10 cellular contexts compared by ENCODE assay signal in the genomic region with DNA sequence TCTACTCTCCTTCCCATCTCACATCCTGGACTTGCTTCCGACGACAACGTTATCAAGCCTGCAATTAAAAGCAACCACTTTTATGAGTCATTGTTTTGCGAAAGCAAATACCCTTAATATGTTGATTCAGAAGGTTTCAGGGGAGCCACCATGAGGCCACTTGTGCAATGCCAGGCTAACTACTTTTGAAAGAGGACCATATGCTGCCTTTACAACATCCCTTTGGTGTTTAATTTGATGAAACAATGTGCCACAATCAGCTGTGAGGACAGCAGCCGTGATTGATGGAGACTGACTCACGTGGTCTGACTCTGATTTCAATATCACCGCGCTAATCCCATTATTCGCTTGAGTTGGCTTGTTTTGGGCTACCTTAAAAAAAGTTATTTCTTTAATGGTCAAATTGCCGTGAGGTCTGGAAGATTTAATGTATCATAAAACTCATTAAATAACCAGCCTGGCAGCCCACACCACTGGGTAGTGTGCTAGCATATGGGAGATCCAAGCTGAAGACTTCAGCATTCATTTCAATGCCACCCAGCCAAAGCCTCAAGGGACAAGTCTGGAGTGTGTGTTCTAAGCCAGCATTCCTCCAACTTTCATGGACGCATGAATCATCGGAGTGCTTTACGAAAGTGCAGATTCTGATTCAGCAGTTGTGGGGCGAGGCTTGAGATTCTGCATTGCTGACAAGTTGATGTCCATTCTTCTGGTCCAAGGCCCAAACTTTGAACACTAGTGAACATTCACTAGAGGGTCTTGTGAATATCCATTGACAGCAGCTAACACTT.
DNase-seq lines count a peak whose midpoint lies in the region; ATAC-seq and TF ChIP-seq lines count a peak whose summit lies in the region.
"Had no signal": no experiment of that assay in that cellular context is flagged by ENCODE, and none has a peak within 500 bp of the region (broad histone marks: within the 10 kb centered on the region; RNA-seq: fewer than 3 reads in every experiment).

No MANE protein-coding gene starts in this region.

- H3K4me2 ChIP-seq in SK-N-SH, result no peak overlapping the region
- H3K4me2 ChIP-seq: BLaER1 had no signal

- no peaks in the 10 kb centered on the region for H3K9me3 ChIP-seq in SK-N-SH
- H3K9me3 ChIP-seq: BLaER1 had no signal

- H3K36me3 ChIP-seq in SK-N-SH (replicated peaks in 1 of 2; ENCODE audit: control insufficient read depth in 1 of 2, insufficient read depth in 2 of 2, low read length in 1 of 2), result no peaks in the 10 kb centered on the region
- H3K36me3 ChIP-seq: BLaER1 had no signal

- ATAC-seq in SK-N-SH treated with all-trans-retinoic acid at 6 μM for 48 hours (no peak), esophagus mucosa (peak; percentile 53), HG03135 (IDR thresholded peaks at IDR 0.05; ENCODE audit: unreplicated experiment) (no peak), GM21423 (IDR thresholded peaks at IDR 0.05; ENCODE audit: unreplicated experiment) (no peak)

- in situ Hi-C loops in KBM-7 (cut with MboI; ENCODE audit: low pct_unique_long_range_greater_than_20kb, low sequenced_read_pairs), result no loop called here

- no peak overlapping the region for H3K27ac ChIP-seq in SK-N-SH (ENCODE audit: low read depth in 2 of 2, low read length in 1 of 2)
- H3K27ac ChIP-seq: BLaER1 had no signal

- no peaks in the 10 kb centered on the region for H4K20me1 ChIP-seq in SK-N-SH (ENCODE audit: insufficient read depth)
- H4K20me1 ChIP-seq: BLaER1 had no signal

- TF ChIP-seq RAD21 in SK-N-SH (IDR thresholded peaks at IDR 0.05; ENCODE audit: low read length), result no peak

- no peak overlapping the region for H3K9ac ChIP-seq in SK-N-SH
- H3K9ac ChIP-seq: BLaER1 had no signal

- POLR2A ChIA-PET in SK-N-SH (lab: Yijun Ruan, JAX), result no interaction called here

- no peak overlapping the region for H3K4me3 ChIP-seq in SK-N-SH (ENCODE audit: low read depth in 2 of 2, low read length in 1 of 2)
- H3K4me3 ChIP-seq: BLaER1 had no signal

- 29% methylated on average over 14 of the region's 14 CpGs for WGBS in SK-N-SH (ENCODE audit: low lambda C conversion rate)

- no peak for TF ChIP-seq CTCF in SK-N-SH (IDR thresholded peaks at IDR 0.05)

- CTCF ChIA-PET in SK-N-SH (lab: Yijun Ruan, JAX), result interaction anchor here (1.4 to 1.5 kb wide), 2 partner anchors 8 to 517 kb away, joined by 3 to 4 read pairs; no protein-coding TSS in a partner anchor

- no peaks in the 10 kb centered on the region for H3F3A ChIP-seq in SK-N-SH (replicated peaks; ENCODE audit: insufficient read depth)

- H3K27me3 ChIP-seq in SK-N-SH (ENCODE audit: insufficient read depth), result peaks cover 76% of the 10 kb centered on the region
- H3K27me3 ChIP-seq: BLaER1 had no signal

- no peaks in the 10 kb centered on the region for H3K9me2 ChIP-seq in SK-N-SH

- H2AFZ ChIP-seq in SK-N-SH (ENCODE audit: low read depth), result no peak overlapping the region

- DNase-seq in SK-N-SH (no peak), NCI-H69 (lab: John Stamatoyannopoulos, UW) (peak; percentile 84), stromal cell of bone marrow (ENCODE audit: low read depth) (peak; percentile 90), KBM-7 (no peak)
- DNase-seq: activated B cell treated with CpG ODN at 0.5 μM for 24 hours had no signal

- H3K4me1 ChIP-seq in SK-N-SH (ENCODE audit: control insufficient read depth in 1 of 2, insufficient read depth in 2 of 2, low read depth in 1 of 2, low read length in 1 of 2), result no peaks in the 10 kb centered on the region; a peak in 1 of 4 replicates
- H3K4me1 ChIP-seq: BLaER1 had no signal

- H3K79me2 ChIP-seq in SK-N-SH (ENCODE audit: insufficient read depth), result no peaks in the 10 kb centered on the region

- TF ChIP-seq EP300 in SK-N-SH (IDR thresholded peaks at IDR 0.05; ENCODE audit: borderline replicate concordance in 1 of 2, low read depth in 1 of 2, low read length in 1 of 2), result no peak

TF ChIP-seq in SK-N-SH, 30 proteins besides CTCF, POLR2A, EP300 and RAD21:
- TF ChIP-seq ELF1 (IDR thresholded peaks at IDR 0.05), result no peak
- no peak for TF ChIP-seq GABPA (IDR thresholded peaks at IDR 0.05; ENCODE audit: low read depth)
- TF ChIP-seq EZH2phosphoT487 (IDR thresholded peaks at IDR 0.05; ENCODE audit: borderline replicate concordance, low read depth), result no peak
- TF ChIP-seq FOSL2 (IDR thresholded peaks at IDR 0.05; ENCODE audit: borderline replicate concordance, low read depth), result 0 out of 2 replicates have a peak, but pooled peaks have one; percentile 14
- no peak for TF ChIP-seq IRF3 (IDR thresholded peaks at IDR 0.05; ENCODE audit: low read depth, low read length)
TF ChIP-seq in SK-N-SH: peak in this region for 1.

TF ChIP-seq in SK-N-SH treated with all-trans-retinoic acid at 6 μM for 48 hours, 23 proteins besides CTCF, POLR2A, EP300 and RAD21:
- TF ChIP-seq ZNF70 (CRISPR knock-in tag; IDR thresholded peaks at IDR 0.05), result no peak
- TF ChIP-seq ISL1 (CRISPR knock-in tag; IDR thresholded peaks at IDR 0.05), result no peak
- no peak for TF ChIP-seq PATZ1 (CRISPR knock-in tag; IDR thresholded peaks at IDR 0.05; ENCODE audit: borderline replicate concordance)
- TF ChIP-seq ZNF565 (CRISPR knock-in tag; conservative IDR thresholded peaks at IDR 0.05; ENCODE audit: low read depth), result no peak
- no peak for TF ChIP-seq CSDC2 (CRISPR knock-in tag; IDR thresholded peaks at IDR 0.05)
- TF ChIP-seq TCF4 (CRISPR knock-in tag; IDR thresholded peaks at IDR 0.05; ENCODE audit: borderline replicate concordance), result no peak
- no peak for TF ChIP-seq ESRRG (CRISPR knock-in tag; IDR thresholded peaks at IDR 0.05)
- TF ChIP-seq ZC3H10 (CRISPR knock-in tag; IDR thresholded peaks at IDR 0.05), result no peak
- no peak for TF ChIP-seq ZFP3 (CRISPR knock-in tag; IDR thresholded peaks at IDR 0.05)
- TF ChIP-seq SNAI2 (CRISPR knock-in tag; IDR thresholded peaks at IDR 0.05), result no peak
- TF ChIP-seq OSR1 (CRISPR knock-in tag; IDR thresholded peaks at IDR 0.05), result no peak
- TF ChIP-seq ZNF8 (CRISPR knock-in tag; IDR thresholded peaks at IDR 0.05), result no peak
- no peak for TF ChIP-seq ARNTL (CRISPR knock-in tag; IDR thresholded peaks at IDR 0.05; ENCODE audit: borderline replicate concordance, low read depth)
- no peak for TF ChIP-seq BACH2 (CRISPR knock-in tag; IDR thresholded peaks at IDR 0.05; ENCODE audit: borderline replicate concordance)
- no peak for TF ChIP-seq RARB (CRISPR knock-in tag; IDR thresholded peaks at IDR 0.05)

Comparison
In these comparisons a context has a peak if more than half of its experiments do, and no peak if none do; other contexts are left out.
1. DNase-seq: peak in NCI-H69 (single experiment) and stromal cell of bone marrow (single experiment); none in SK-N-SH (single experiment) and KBM-7 (single experiment).